ENCODE assay signal across 1 cellular context in the genomic region with DNA sequence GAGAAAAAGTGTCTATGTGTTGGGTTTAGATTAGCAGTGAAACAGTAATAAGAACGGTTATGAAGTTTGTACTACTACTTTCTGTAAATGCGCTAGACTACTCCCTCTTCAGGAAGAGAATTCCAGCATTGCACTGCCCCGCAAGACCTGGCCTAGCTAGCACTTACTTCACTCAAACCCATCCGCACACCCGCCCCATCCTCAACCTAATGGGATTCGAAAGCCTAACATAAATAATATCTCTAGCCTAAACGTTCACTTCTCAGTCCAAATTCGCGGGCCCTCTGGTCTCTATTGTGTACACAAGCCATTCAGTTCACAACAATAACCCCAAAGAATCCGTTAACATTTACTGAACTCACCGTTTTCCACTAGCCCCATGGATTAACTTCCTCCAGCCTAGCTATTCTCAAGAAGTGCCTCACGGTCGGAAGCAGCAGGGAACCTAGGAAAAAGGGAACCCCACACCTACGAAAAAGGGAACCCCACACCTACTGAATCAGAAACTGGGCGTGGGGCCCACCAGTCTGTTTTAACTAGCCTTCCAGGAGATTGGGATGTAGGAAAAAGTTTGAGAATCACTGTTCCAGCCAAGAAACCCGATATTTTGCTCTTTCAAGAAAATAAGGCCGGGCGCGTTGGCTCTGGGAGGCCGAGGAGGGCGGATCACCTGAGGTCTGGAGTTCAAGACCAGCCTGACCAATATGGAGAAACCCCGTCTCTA.
TF ChIP-seq lines count a peak whose summit lies in the region.

No MANE protein-coding gene starts in this region.

TF ChIP-seq in K562, 482 proteins besides CTCF, POLR2A, EP300 and RAD21 (continued from another document and continues in another):
- TF ChIP-seq ARID2 (IDR thresholded peaks at IDR 0.05): peak; percentile 4; the same call in 1 of the 2 replicates
- TF ChIP-seq PPARD (CRISPR knock-in tag; IDR thresholded peaks at IDR 0.05): no peak
- TF ChIP-seq HLTF (IDR thresholded peaks at IDR 0.05): no peak
- no peak for TF ChIP-seq ZNF707 (CRISPR knock-in tag; conservative IDR thresholded peaks at IDR 0.05)
- no peak for TF ChIP-seq YY1 (IDR thresholded peaks at IDR 0.05; ENCODE audit: borderline replicate concordance in 1 of 3, control insufficient read depth in 1 of 3, extremely low read depth in 1 of 3, insufficient read depth in 3 of 3, insufficient read length in 1 of 3, insufficient replicate concordance in 2 of 3, low read depth in 1 of 3, low read length in 2 of 3)
- no peak for TF ChIP-seq ZNF79 (CRISPR knock-in tag; IDR thresholded peaks at IDR 0.05; ENCODE audit: low read depth)
- TF ChIP-seq, protein P1, sequence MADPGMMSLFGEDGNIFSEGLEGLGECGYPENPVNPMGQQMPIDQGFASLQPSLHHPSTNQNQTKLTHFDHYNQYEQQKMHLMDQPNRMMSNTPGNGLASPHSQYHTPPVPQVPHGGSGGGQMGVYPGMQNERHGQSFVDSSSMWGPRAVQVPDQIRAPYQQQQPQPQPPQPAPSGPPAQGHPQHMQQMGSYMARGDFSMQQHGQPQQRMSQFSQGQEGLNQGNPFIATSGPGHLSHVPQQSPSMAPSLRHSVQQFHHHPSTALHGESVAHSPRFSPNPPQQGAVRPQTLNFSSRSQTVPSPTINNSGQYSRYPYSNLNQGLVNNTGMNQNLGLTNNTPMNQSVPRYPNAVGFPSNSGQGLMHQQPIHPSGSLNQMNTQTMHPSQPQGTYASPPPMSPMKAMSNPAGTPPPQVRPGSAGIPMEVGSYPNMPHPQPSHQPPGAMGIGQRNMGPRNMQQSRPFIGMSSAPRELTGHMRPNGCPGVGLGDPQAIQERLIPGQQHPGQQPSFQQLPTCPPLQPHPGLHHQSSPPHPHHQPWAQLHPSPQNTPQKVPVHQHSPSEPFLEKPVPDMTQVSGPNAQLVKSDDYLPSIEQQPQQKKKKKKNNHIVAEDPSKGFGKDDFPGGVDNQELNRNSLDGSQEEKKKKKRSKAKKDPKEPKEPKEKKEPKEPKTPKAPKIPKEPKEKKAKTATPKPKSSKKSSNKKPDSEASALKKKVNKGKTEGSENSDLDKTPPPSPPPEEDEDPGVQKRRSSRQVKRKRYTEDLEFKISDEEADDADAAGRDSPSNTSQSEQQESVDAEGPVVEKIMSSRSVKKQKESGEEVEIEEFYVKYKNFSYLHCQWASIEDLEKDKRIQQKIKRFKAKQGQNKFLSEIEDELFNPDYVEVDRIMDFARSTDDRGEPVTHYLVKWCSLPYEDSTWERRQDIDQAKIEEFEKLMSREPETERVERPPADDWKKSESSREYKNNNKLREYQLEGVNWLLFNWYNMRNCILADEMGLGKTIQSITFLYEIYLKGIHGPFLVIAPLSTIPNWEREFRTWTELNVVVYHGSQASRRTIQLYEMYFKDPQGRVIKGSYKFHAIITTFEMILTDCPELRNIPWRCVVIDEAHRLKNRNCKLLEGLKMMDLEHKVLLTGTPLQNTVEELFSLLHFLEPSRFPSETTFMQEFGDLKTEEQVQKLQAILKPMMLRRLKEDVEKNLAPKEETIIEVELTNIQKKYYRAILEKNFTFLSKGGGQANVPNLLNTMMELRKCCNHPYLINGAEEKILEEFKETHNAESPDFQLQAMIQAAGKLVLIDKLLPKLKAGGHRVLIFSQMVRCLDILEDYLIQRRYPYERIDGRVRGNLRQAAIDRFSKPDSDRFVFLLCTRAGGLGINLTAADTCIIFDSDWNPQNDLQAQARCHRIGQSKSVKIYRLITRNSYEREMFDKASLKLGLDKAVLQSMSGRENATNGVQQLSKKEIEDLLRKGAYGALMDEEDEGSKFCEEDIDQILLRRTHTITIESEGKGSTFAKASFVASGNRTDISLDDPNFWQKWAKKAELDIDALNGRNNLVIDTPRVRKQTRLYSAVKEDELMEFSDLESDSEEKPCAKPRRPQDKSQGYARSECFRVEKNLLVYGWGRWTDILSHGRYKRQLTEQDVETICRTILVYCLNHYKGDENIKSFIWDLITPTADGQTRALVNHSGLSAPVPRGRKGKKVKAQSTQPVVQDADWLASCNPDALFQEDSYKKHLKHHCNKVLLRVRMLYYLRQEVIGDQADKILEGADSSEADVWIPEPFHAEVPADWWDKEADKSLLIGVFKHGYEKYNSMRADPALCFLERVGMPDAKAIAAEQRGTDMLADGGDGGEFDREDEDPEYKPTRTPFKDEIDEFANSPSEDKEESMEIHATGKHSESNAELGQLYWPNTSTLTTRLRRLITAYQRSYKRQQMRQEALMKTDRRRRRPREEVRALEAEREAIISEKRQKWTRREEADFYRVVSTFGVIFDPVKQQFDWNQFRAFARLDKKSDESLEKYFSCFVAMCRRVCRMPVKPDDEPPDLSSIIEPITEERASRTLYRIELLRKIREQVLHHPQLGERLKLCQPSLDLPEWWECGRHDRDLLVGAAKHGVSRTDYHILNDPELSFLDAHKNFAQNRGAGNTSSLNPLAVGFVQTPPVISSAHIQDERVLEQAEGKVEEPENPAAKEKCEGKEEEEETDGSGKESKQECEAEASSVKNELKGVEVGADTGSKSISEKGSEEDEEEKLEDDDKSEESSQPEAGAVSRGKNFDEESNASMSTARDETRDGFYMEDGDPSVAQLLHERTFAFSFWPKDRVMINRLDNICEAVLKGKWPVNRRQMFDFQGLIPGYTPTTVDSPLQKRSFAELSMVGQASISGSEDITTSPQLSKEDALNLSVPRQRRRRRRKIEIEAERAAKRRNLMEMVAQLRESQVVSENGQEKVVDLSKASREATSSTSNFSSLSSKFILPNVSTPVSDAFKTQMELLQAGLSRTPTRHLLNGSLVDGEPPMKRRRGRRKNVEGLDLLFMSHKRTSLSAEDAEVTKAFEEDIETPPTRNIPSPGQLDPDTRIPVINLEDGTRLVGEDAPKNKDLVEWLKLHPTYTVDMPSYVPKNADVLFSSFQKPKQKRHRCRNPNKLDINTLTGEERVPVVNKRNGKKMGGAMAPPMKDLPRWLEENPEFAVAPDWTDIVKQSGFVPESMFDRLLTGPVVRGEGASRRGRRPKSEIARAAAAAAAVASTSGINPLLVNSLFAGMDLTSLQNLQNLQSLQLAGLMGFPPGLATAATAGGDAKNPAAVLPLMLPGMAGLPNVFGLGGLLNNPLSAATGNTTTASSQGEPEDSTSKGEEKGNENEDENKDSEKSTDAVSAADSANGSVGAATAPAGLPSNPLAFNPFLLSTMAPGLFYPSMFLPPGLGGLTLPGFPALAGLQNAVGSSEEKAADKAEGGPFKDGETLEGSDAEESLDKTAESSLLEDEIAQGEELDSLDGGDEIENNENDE (IDR thresholded peaks at IDR 0.05; ENCODE audit: low read depth, low read length): no peak
- TF ChIP-seq WHSC1 (IDR thresholded peaks at IDR 0.05; ENCODE audit: low read length): no peak
- no peak for TF ChIP-seq GTF2A2 (tag; IDR thresholded peaks at IDR 0.05)
- TF ChIP-seq FIP1L1 (IDR thresholded peaks at IDR 0.05; ENCODE audit: low read depth, low read length, poor library complexity, severe bottlenecking): no peak
- TF ChIP-seq TEAD4 (IDR thresholded peaks at IDR 0.05; ENCODE audit: low read length): peak; percentile 3; the same call in 1 of the 2 replicates
- TF ChIP-seq TEAD4 (CRISPR knock-in tag; IDR thresholded peaks at IDR 0.05; ENCODE audit: borderline replicate concordance): no peak
- TF ChIP-seq POU5F1 (IDR thresholded peaks at IDR 0.05; ENCODE audit: borderline replicate concordance, low read depth, low read length, partially characterized antibody): no peak
- no peak for TF ChIP-seq ZNF583 (CRISPR knock-in tag; IDR thresholded peaks at IDR 0.05)
- TF ChIP-seq, protein P2, sequence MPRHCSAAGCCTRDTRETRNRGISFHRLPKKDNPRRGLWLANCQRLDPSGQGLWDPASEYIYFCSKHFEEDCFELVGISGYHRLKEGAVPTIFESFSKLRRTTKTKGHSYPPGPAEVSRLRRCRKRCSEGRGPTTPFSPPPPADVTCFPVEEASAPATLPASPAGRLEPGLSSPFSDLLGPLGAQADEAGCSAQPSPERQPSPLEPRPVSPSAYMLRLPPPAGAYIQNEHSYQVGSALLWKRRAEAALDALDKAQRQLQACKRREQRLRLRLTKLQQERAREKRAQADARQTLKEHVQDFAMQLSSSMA (CRISPR knock-in tag; IDR thresholded peaks at IDR 0.05): no peak
- TF ChIP-seq SNRNP70 (optimal IDR thresholded peaks at IDR 0.05; ENCODE audit: low read depth, low read length): no peak
- TF ChIP-seq, protein P3, sequence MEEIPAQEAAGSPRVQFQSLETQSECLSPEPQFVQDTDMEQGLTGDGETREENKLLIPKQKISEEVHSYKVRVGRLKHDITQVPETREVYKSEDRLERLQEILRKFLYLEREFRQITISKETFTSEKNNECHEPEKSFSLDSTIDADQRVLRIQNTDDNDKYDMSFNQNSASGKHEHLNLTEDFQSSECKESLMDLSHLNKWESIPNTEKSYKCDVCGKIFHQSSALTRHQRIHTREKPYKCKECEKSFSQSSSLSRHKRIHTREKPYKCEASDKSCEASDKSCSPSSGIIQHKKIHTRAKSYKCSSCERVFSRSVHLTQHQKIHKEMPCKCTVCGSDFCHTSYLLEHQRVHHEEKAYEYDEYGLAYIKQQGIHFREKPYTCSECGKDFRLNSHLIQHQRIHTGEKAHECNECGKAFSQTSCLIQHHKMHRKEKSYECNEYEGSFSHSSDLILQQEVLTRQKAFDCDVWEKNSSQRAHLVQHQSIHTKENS (CRISPR knock-in tag; IDR thresholded peaks at IDR 0.05): no peak
- no peak for TF ChIP-seq MTA3 (IDR thresholded peaks at IDR 0.05; ENCODE audit: borderline replicate concordance)
- TF ChIP-seq, protein P4, sequence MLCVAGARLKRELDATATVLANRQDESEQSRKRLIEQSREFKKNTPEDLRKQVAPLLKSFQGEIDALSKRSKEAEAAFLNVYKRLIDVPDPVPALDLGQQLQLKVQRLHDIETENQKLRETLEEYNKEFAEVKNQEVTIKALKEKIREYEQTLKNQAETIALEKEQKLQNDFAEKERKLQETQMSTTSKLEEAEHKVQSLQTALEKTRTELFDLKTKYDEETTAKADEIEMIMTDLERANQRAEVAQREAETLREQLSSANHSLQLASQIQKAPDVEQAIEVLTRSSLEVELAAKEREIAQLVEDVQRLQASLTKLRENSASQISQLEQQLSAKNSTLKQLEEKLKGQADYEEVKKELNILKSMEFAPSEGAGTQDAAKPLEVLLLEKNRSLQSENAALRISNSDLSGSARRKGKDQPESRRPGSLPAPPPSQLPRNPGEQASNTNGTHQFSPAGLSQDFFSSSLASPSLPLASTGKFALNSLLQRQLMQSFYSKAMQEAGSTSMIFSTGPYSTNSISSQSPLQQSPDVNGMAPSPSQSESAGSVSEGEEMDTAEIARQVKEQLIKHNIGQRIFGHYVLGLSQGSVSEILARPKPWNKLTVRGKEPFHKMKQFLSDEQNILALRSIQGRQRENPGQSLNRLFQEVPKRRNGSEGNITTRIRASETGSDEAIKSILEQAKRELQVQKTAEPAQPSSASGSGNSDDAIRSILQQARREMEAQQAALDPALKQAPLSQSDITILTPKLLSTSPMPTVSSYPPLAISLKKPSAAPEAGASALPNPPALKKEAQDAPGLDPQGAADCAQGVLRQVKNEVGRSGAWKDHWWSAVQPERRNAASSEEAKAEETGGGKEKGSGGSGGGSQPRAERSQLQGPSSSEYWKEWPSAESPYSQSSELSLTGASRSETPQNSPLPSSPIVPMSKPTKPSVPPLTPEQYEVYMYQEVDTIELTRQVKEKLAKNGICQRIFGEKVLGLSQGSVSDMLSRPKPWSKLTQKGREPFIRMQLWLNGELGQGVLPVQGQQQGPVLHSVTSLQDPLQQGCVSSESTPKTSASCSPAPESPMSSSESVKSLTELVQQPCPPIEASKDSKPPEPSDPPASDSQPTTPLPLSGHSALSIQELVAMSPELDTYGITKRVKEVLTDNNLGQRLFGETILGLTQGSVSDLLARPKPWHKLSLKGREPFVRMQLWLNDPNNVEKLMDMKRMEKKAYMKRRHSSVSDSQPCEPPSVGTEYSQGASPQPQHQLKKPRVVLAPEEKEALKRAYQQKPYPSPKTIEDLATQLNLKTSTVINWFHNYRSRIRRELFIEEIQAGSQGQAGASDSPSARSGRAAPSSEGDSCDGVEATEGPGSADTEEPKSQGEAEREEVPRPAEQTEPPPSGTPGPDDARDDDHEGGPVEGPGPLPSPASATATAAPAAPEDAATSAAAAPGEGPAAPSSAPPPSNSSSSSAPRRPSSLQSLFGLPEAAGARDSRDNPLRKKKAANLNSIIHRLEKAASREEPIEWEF (CRISPR knock-in tag; IDR thresholded peaks at IDR 0.05): no peak
- no peak for TF ChIP-seq CHD4 (IDR thresholded peaks at IDR 0.05; ENCODE audit: insufficient read depth, insufficient replicate concordance, low read depth, low read length, poor library complexity, severe bottlenecking)
- 0 out of 2 replicates have a peak, but pooled peaks have one; percentile 28 for TF ChIP-seq HEY1 (CRISPR knock-in tag; IDR thresholded peaks at IDR 0.05; ENCODE audit: borderline replicate concordance)
- TF ChIP-seq, protein P5, sequence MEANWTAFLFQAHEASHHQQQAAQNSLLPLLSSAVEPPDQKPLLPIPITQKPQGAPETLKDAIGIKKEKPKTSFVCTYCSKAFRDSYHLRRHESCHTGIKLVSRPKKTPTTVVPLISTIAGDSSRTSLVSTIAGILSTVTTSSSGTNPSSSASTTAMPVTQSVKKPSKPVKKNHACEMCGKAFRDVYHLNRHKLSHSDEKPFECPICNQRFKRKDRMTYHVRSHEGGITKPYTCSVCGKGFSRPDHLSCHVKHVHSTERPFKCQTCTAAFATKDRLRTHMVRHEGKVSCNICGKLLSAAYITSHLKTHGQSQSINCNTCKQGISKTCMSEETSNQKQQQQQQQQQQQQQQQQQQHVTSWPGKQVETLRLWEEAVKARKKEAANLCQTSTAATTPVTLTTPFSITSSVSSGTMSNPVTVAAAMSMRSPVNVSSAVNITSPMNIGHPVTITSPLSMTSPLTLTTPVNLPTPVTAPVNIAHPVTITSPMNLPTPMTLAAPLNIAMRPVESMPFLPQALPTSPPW (CRISPR knock-in tag; IDR thresholded peaks at IDR 0.05): peak; percentile 49; the same call in 1 of the 2 replicates
- TF ChIP-seq L3MBTL2 (IDR thresholded peaks at IDR 0.05): no peak
- TF ChIP-seq NCOA4 (IDR thresholded peaks at IDR 0.05; ENCODE audit: partially characterized antibody): no peak
- no peak for TF ChIP-seq KLF13 (tag; IDR thresholded peaks at IDR 0.05; ENCODE audit: borderline replicate concordance, low read depth)
- TF ChIP-seq, protein P6, sequence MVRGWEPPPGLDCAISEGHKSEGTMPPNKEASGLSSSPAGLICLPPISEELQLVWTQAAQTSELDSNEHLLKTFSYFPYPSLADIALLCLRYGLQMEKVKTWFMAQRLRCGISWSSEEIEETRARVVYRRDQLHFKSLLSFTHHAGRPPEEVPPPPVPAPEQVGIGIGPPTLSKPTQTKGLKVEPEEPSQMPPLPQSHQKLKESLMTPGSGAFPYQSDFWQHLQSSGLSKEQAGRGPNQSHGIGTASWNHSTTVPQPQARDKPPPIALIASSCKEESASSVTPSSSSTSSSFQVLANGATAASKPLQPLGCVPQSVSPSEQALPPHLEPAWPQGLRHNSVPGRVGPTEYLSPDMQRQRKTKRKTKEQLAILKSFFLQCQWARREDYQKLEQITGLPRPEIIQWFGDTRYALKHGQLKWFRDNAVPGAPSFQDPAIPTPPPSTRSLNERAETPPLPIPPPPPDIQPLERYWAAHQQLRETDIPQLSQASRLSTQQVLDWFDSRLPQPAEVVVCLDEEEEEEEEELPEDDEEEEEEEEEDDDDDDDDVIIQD (CRISPR knock-in tag; IDR thresholded peaks at IDR 0.05): no peak
- TF ChIP-seq E2F3 (CRISPR knock-in tag; IDR thresholded peaks at IDR 0.05): no peak
- peak; percentile 32 for TF ChIP-seq TAF9B (IDR thresholded peaks at IDR 0.05; ENCODE audit: partially characterized antibody)
- no peak for TF ChIP-seq ATF7 (IDR thresholded peaks at IDR 0.05)
- TF ChIP-seq, protein P7, sequence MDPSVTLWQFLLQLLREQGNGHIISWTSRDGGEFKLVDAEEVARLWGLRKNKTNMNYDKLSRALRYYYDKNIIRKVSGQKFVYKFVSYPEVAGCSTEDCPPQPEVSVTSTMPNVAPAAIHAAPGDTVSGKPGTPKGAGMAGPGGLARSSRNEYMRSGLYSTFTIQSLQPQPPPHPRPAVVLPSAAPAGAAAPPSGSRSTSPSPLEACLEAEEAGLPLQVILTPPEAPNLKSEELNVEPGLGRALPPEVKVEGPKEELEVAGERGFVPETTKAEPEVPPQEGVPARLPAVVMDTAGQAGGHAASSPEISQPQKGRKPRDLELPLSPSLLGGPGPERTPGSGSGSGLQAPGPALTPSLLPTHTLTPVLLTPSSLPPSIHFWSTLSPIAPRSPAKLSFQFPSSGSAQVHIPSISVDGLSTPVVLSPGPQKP (CRISPR knock-in tag; IDR thresholded peaks at IDR 0.05): no peak
- no peak for TF ChIP-seq KLF10 (CRISPR knock-in tag; IDR thresholded peaks at IDR 0.05)
